28 cellular contexts compared by ENCODE assay signal in the genomic region with DNA sequence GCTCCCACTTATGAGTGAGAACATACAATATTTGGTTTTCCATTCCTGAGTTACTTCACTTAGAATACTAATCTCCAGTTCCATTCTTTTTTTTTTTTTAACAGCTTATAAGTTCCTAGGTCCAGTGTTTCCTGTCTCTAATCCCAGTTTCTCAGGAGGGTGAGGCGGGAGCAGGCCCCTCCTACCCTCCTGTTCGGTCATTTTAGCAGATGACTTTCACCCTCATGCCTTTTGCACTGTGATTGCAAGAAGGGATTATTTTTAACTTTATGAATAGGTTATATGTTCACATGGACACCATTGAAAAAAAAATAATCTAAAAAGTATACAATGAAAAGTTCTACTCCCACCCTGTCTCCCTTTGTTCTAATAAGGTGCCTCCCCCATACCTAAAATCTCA. TPM values are rescaled to one million over a fixed set of nuclear protein-coding genes. Genes with fewer than 3 reads are reported as not detected.
"Had no signal": no experiment of that assay in that cellular context is flagged by ENCODE, and none has a peak within 500 bp of the region (broad histone marks: within the 10 kb centered on the region; RNA-seq: fewer than 3 reads in every experiment).

No MANE protein-coding gene starts in this region.

- H3K4me3 Mint-ChIP-seq: activated CD4-positive, alpha-beta memory T cell treated with anti-CD3 and anti-CD28 coated beads for 36 hours; activated CD4-positive, alpha-beta T cell treated with anti-CD3 and anti-CD28 coated beads, Interleukin-2, amount 10 ng/mL, durations not matched to agents 24 days and 14 days; activated naive CD4-positive, alpha-beta T cell treated with anti-CD3 and anti-CD28 coated beads, Interleukin-2, amount 10 ng/mL, durations not matched to agents 7 days and 5 days; activated naive CD8-positive, alpha-beta T cell treated with anti-CD3 and anti-CD28 coated beads, Interleukin-2, amount 50 U/mL, for 24 hours; activated T-cell treated with anti-CD3 and anti-CD28 coated beads, Interleukin-2, amount 50 U/mL, for 24 hours; stimulated activated memory B cell treated with anti-CD40 and anti-IgM and Interleukin-4, amounts not matched to agents 10 μg/mL and 1 μg/mL and 100 μg/mL, for 72 hours; stimulated activated naive CD8-positive, alpha-beta T cell treated with anti-CD3 and anti-CD28 coated beads, Interleukin-15, amount 100 ng/mL, for 72 hours; T-helper 1 cell treated with Interleukin-12 subunit alpha and Interleukin-12 subunit beta and Interleukin-4 antibody, amounts not matched to agents 30 μg/mL and 1 μg/mL, for 36 hours had no signal

- H3K36me3 Mint-ChIP-seq: activated CD4-positive, alpha-beta memory T cell treated with anti-CD3 and anti-CD28 coated beads for 36 hours; activated naive CD4-positive, alpha-beta T cell treated with anti-CD3 and anti-CD28 coated beads, Interleukin-2, amount 10 ng/mL, durations not matched to agents 7 days and 5 days; naive B cell; stimulated activated memory B cell treated with anti-CD40 and anti-IgM and Interleukin-4, amounts not matched to agents 10 μg/mL and 1 μg/mL and 100 μg/mL, for 72 hours had no signal

- DNase-seq: activated CD4-positive, alpha-beta memory T cell treated with anti-CD3 and anti-CD28 coated beads for 36 hours; activated CD4-positive, alpha-beta T cell treated with anti-CD3 and anti-CD28 coated beads, Interleukin-2, amount 10 ng/mL, durations not matched to agents 24 days and 14 days; activated CD4-positive, CD25-positive, alpha-beta regulatory T cell treated with anti-CD3 and anti-CD28 coated beads, Interleukin-2, amount 50 U/mL, for 72 hours; activated CD8-positive, alpha-beta memory T cell treated with anti-CD3 and anti-CD28 coated beads, Interleukin-2, amount 50 U/mL, for 48 hours; activated gamma-delta T cell; activated naive CD4-positive, alpha-beta T cell treated with anti-CD3 and anti-CD28 coated beads, Interleukin-2, amount 10 ng/mL, durations not matched to agents 7 days and 5 days; activated naive CD8-positive, alpha-beta T cell treated with anti-CD3 and anti-CD28 coated beads, Interleukin-2, amount 50 U/mL, for 24 hours; activated T-cell treated with anti-CD3 and anti-CD28 coated beads, Interleukin-2, amount 50 U/mL, for 24 hours; esophagus squamous epithelium; gastrocnemius medialis; glutamatergic neuron; left cardiac atrium; left ventricle myocardium superior; naive B cell; ovary; sigmoid colon; small intestine; stimulated activated CD4-positive, alpha-beta T cell treated with anti-CD3 and anti-CD28 coated beads, Interleukin-4, amount 100 ng/mL, for 4 hours; stimulated activated CD8-positive, alpha-beta memory T cell treated with anti-CD3 and anti-CD28 coated beads, Interleukin-4, amount 100 ng/mL, for 48 hours; stimulated activated naive CD8-positive, alpha-beta T cell treated with anti-CD3 and anti-CD28 coated beads, Interleukin-15, amount 100 ng/mL, for 72 hours; SW 1271; T1000; tibial artery; WERI-Rb-1 had no signal

- H3K27ac Mint-ChIP-seq: activated CD4-positive, alpha-beta memory T cell treated with anti-CD3 and anti-CD28 coated beads for 36 hours; activated CD4-positive, alpha-beta T cell treated with anti-CD3 and anti-CD28 coated beads, Interleukin-2, amount 10 ng/mL, durations not matched to agents 24 days and 14 days; activated naive CD4-positive, alpha-beta T cell treated with anti-CD3 and anti-CD28 coated beads, Interleukin-2, amount 10 ng/mL, durations not matched to agents 7 days and 5 days; activated naive CD8-positive, alpha-beta T cell treated with anti-CD3 and anti-CD28 coated beads, Interleukin-2, amount 50 U/mL, for 24 hours; activated T-cell treated with anti-CD3 and anti-CD28 coated beads, Interleukin-2, amount 50 U/mL, for 24 hours; naive B cell; stimulated activated memory B cell treated with anti-CD40 and anti-IgM and Interleukin-4, amounts not matched to agents 10 μg/mL and 1 μg/mL and 100 μg/mL, for 72 hours; stimulated activated naive CD8-positive, alpha-beta T cell treated with anti-CD3 and anti-CD28 coated beads, Interleukin-15, amount 100 ng/mL, for 72 hours; T-helper 1 cell treated with Interleukin-12 subunit alpha and Interleukin-12 subunit beta and Interleukin-4 antibody, amounts not matched to agents 30 μg/mL and 1 μg/mL, for 36 hours had no signal

- H3K9me3 Mint-ChIP-seq: activated CD4-positive, alpha-beta memory T cell treated with anti-CD3 and anti-CD28 coated beads for 36 hours; activated CD4-positive, alpha-beta T cell treated with anti-CD3 and anti-CD28 coated beads, Interleukin-2, amount 10 ng/mL, durations not matched to agents 24 days and 14 days; activated naive CD4-positive, alpha-beta T cell treated with anti-CD3 and anti-CD28 coated beads, Interleukin-2, amount 10 ng/mL, durations not matched to agents 7 days and 5 days; activated naive CD8-positive, alpha-beta T cell treated with anti-CD3 and anti-CD28 coated beads, Interleukin-2, amount 50 U/mL, for 24 hours; activated T-cell treated with anti-CD3 and anti-CD28 coated beads, Interleukin-2, amount 50 U/mL, for 24 hours; naive B cell; stimulated activated memory B cell treated with anti-CD40 and anti-IgM and Interleukin-4, amounts not matched to agents 10 μg/mL and 1 μg/mL and 100 μg/mL, for 72 hours; T-helper 1 cell treated with Interleukin-12 subunit alpha and Interleukin-12 subunit beta and Interleukin-4 antibody, amounts not matched to agents 30 μg/mL and 1 μg/mL, for 36 hours had no signal

- ATAC-seq: activated naive CD8-positive, alpha-beta T cell treated with anti-CD3 and anti-CD28 coated beads, Interleukin-2, amount 50 U/mL, for 24 hours; gastrocnemius medialis; left cardiac atrium; left ventricle myocardium superior; stimulated activated memory B cell treated with anti-CD40 and anti-IgM and Interleukin-4, amounts not matched to agents 10 μg/mL and 1 μg/mL and 100 μg/mL, for 72 hours; stimulated activated naive CD8-positive, alpha-beta T cell treated with anti-CD3 and anti-CD28 coated beads, Interleukin-15, amount 100 ng/mL, for 72 hours had no signal

- H3K27me3 Mint-ChIP-seq: naive B cell; stimulated activated memory B cell treated with anti-CD40 and anti-IgM and Interleukin-4, amounts not matched to agents 10 μg/mL and 1 μg/mL and 100 μg/mL, for 72 hours had no signal

- H3K27ac ChIP-seq: esophagus squamous epithelium, gastrocnemius medialis, ovary, sigmoid colon, tibial artery, WERI-Rb-1 had no signal

RNA-seq across cellular contexts. Expression of gene CDH1, which starts 47.6 kb away (rescaled TPM):
- total RNA-seq: activated CD8-positive, alpha-beta memory T cell treated with anti-CD3 and anti-CD28 coated beads for 36 hours; left ventricle myocardium superior; lung microvascular endothelial cell had no signal
